ENCODE assay signal across 16 cellular contexts in the genomic region with DNA sequence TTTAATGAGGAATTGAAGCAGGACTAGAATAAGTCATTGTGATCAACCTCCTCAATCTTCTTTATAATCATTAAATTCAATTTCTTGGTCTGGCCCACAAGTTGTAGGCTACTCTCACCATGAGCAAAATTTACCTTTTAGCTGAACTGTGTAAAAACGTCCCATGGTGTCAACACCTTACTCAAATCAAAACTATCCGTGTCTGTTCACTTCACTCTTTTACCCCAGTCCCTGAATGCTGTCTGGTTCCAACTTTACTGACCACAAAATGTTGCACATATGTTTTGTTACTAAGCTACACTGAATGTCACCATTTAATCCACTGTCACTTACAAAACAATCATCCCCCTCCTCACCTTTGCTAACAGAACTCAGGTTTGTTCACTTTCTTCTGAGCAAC.
"Had no signal": no experiment of that assay in that cellular context is flagged by ENCODE, and none has a peak within 500 bp of the region (broad histone marks: within the 10 kb centered on the region; RNA-seq: fewer than 3 reads in every experiment).

No MANE protein-coding gene starts in this region.

- DNase-seq: activated gamma-delta T cell treated with Interleukin-2 at 50 U/mL for 16 hours; activated T-cell treated with anti-CD3 and anti-CD28 coated beads for 4 hours; adrenal gland; cerebellar nuclear complex; effector CD4-positive, alpha-beta T cell; kidney; left lung; mammary epithelial cell; retina; spleen; stimulated activated CD4-positive, alpha-beta T cell treated with anti-CD3 and anti-CD28 coated beads, Interleukin-4, amount 100 ng/mL, for 4 hours; T1000; upper lobe of left lung had no signal

- ATAC-seq: activated naive CD4-positive, alpha-beta T cell treated with anti-CD3 and anti-CD28 coated beads, Interleukin-2, amount 50 U/mL, for 72 hours; left lung; stimulated activated memory B cell treated with anti-CD40 and anti-IgM and Interleukin-4, amounts not matched to agents 10 μg/mL and 1 μg/mL and 100 μg/mL, for 72 hours had no signal

- H3K4me3 ChIP-seq: adrenal gland, left lung, spleen, thoracic aorta, upper lobe of left lung had no signal
